In genomic region chr17:64084086-64084939, GRCh38 we compare ENCODE assay signal across 10 cellular contexts. TPM values are rescaled to one million over a fixed set of nuclear protein-coding genes. Genes with fewer than 3 reads are reported as not detected.
DNase-seq lines count a peak whose midpoint lies in the region; ATAC-seq and TF ChIP-seq lines count a peak whose summit lies in the region.
"Had no signal": no experiment of that assay in that cellular context is flagged by ENCODE, and none has a peak within 500 bp of the region (broad histone marks: within the 10 kb centered on the region; RNA-seq: fewer than 3 reads in every experiment).

No MANE protein-coding gene starts in this region.

- intact Hi-C loops in breast epithelium (cut with DNase I; ENCODE audit: low total_unique reads), result no loop called here
- intact Hi-C loops in naive thymus-derived CD4-positive, alpha-beta T cell (cut with micrococcal nuclease), result no loop called here

- TF ChIP-seq POLR2A in breast epithelium (IDR thresholded peaks at IDR 0.05), result no peak

- H3K27me3 Mint-ChIP-seq in naive thymus-derived CD4-positive, alpha-beta T cell, result no peaks in the 10 kb centered on the region

- TF ChIP-seq CTCF in breast epithelium (IDR thresholded peaks at IDR 0.05), result no peak

- H3K27ac Mint-ChIP-seq in naive thymus-derived CD4-positive, alpha-beta T cell, result no peak overlapping the region

- peak overlapping the region; percentile 74 to 75 for H3K27ac ChIP-seq in breast epithelium
- H3K27ac ChIP-seq in naive thymus-derived CD4-positive, alpha-beta T cell (ENCODE audit: low read depth, low read length), result no peak overlapping the region

- no peak overlapping the region for H3K4me3 Mint-ChIP-seq in naive thymus-derived CD4-positive, alpha-beta T cell

- H3K36me3 ChIP-seq in breast epithelium, result no peaks in the 10 kb centered on the region
- H3K36me3 ChIP-seq in naive thymus-derived CD4-positive, alpha-beta T cell (ENCODE audit: control insufficient read depth in 2 of 3, insufficient read depth in 3 of 3, low read length in 3 of 3), result peaks cover 0 to 1% (median under 1%) of the 10 kb centered on the region in 3 experiments

- H3K9me3 Mint-ChIP-seq in naive thymus-derived CD4-positive, alpha-beta T cell, result no peaks in the 10 kb centered on the region

- no peaks in the 10 kb centered on the region for H3K9me3 ChIP-seq in breast epithelium
- no peaks in the 10 kb centered on the region for H3K9me3 ChIP-seq in naive thymus-derived CD4-positive, alpha-beta T cell (ENCODE audit: control insufficient read depth in 2 of 3, low read length in 3 of 3)

- ATAC-seq in naive thymus-derived CD4-positive, alpha-beta T cell, result peak; percentile 39

- POLR2A ChIA-PET in naive thymus-derived CD4-positive, alpha-beta T cell (lab: Charles Lee), result interaction anchor here (0.6 to 3.5 kb wide), 9 partner anchors 10 to 61 kb away, joined by 3 to 23 read pairs (median 3); partner anchors contain the start of gene ERN1

- DNase-seq in EH (ENCODE audit: low read depth) (peak; percentile 72), NCI-H460 (ENCODE audit: extremely low read depth, low read depth) (peak; percentile 54), breast epithelium (ENCODE audit: low spot score in 2 of 2) (no peak), activated gamma-delta T cell treated with Interleukin-2 at 50 U/mL for 16 hours (no peak), T-helper 9 cell (no peak), GDM1 (lab: John Stamatoyannopoulos, UW) (no peak)
- DNase-seq in naive thymus-derived CD4-positive, alpha-beta T cell, result no peak
- no peak for DNase-seq in activated naive CD4-positive, alpha-beta T cell treated with Interleukin-2 at 50 U/mL for 16 hours
- DNase-seq: amniotic stem cell, NCI-H1694 treated with DMSO at 0.1 percent for 48 hours had no signal

- CTCF ChIA-PET in naive thymus-derived CD4-positive, alpha-beta T cell (lab: Charles Lee), result interaction anchor here (1.4 to 1.5 kb wide), 2 partner anchors 20 to 50 kb away, joined by 3 to 6 read pairs; no protein-coding TSS in a partner anchor

- H3K4me1 ChIP-seq in breast epithelium, result peaks cover 0 to 12% of the 10 kb centered on the region in 2 donors
- peaks cover 60 to 79% of the 10 kb centered on the region in 2 donors for H3K4me1 ChIP-seq in naive thymus-derived CD4-positive, alpha-beta T cell (ENCODE audit: control insufficient read depth in 2 of 2, insufficient read depth in 2 of 2, low read length in 2 of 2)

- no peak overlapping the region for H3K4me3 ChIP-seq in breast epithelium
- no peak overlapping the region for H3K4me3 ChIP-seq in naive thymus-derived CD4-positive, alpha-beta T cell (ENCODE audit: low read length)

- no peaks in the 10 kb centered on the region for H3K27me3 ChIP-seq in breast epithelium
- H3K27me3 ChIP-seq in naive thymus-derived CD4-positive, alpha-beta T cell (ENCODE audit: control insufficient read depth in 2 of 2, insufficient read depth in 2 of 2, low read length in 2 of 2), result no peaks in the 10 kb centered on the region

- H3K4me1 Mint-ChIP-seq in naive thymus-derived CD4-positive, alpha-beta T cell, result peaks cover 18 to 35% (median 27%) of the 10 kb centered on the region in 7 donors

- H3K36me3 Mint-ChIP-seq in naive thymus-derived CD4-positive, alpha-beta T cell, result peaks cover 0 to 35% (median 7%) of the 10 kb centered on the region in 5 donors

RNA-seq across cellular contexts. Expression of gene ERN1, which starts 45.6 kb away (rescaled TPM):
- 13.4 and 14.0 TPM in 2 replicates for total RNA-seq in NCI-H460 (2014; rRNA removed; shearing (Covaris generic))
- polyA plus RNA-seq in NCI-H460 (2014; cell fraction: nucleus; rRNA removed), result 12.1 and 22.5 TPM in 2 replicates
- 10 to 100 TPM; 13.1 to 40.8 (median 34.7) TPM for total RNA-seq in breast epithelium
- 100 to 1,000 TPM in 1 of 5 experiments, 10 to 100 TPM in 4; 52.6 to 110 (median 62.9) TPM for total RNA-seq in naive thymus-derived CD4-positive, alpha-beta T cell
- polyA plus RNA-seq in naive thymus-derived CD4-positive, alpha-beta T cell, result 10 to 100 TPM; 15.7 to 19.7 TPM

Comparison
In these comparisons a context has a peak if more than half of its experiments do, and no peak if none do; other contexts are left out.
1. DNase-seq: peak in EH (single experiment) and NCI-H460 (single experiment); none in breast epithelium (0 of 2), naive thymus-derived CD4-positive, alpha-beta T cell (0 of 9), activated gamma-delta T cell treated with Interleukin-2 at 50 U/mL for 16 hours (single experiment), T-helper 9 cell (single experiment), GDM1 (single experiment) and activated naive CD4-positive, alpha-beta T cell treated with Interleukin-2 at 50 U/mL for 16 hours (single experiment).